Comparison of ENCODE assay signal across 1 cellular context in genomic region chr13:99498304-99499161, GRCh38.
TF ChIP-seq lines count a peak whose summit lies in the region.

No MANE protein-coding gene starts in this region.

TF ChIP-seq in HepG2, 621 proteins besides CTCF, POLR2A, EP300 and RAD21 (continued from another document and continues in another):
- peak; percentile 93 for TF ChIP-seq POLR2AphosphoS5 (IDR thresholded peaks at IDR 0.05; ENCODE audit: low read depth, low read length)
- TF ChIP-seq CCDC6 (CRISPR knock-in tag; IDR thresholded peaks at IDR 0.05): peak; percentile 71; the same call in 1 of the 2 replicates
- TF ChIP-seq XBP1 (CRISPR knock-in tag; IDR thresholded peaks at IDR 0.05): peak; percentile 89; the same call in 1 of the 2 replicates
- 0 out of 2 replicates have a peak, but pooled peaks have one; percentile 32 for TF ChIP-seq MIXL1 (CRISPR knock-in tag; IDR thresholded peaks at IDR 0.05)
- peak; percentile 82 for TF ChIP-seq ZMAT3 (CRISPR knock-in tag; conservative IDR thresholded peaks at IDR 0.05)
- TF ChIP-seq ZBTB40 (IDR thresholded peaks at IDR 0.05): peak; percentile 90
- TF ChIP-seq ZBTB40 (CRISPR knock-in tag; IDR thresholded peaks at IDR 0.05): no peak
- no peak for TF ChIP-seq ZNF333 (CRISPR knock-in tag; IDR thresholded peaks at IDR 0.05; ENCODE audit: borderline replicate concordance)
- TF ChIP-seq STAT5B (CRISPR knock-in tag; IDR thresholded peaks at IDR 0.05): no peak
- TF ChIP-seq ZNF280D (CRISPR knock-in tag; IDR thresholded peaks at IDR 0.05): 0 out of 2 replicates have a peak, but pooled peaks have one; percentile 6
- peak; percentile 40; the same call in 1 of the 2 replicates for TF ChIP-seq FOXK1 (CRISPR knock-in tag; IDR thresholded peaks at IDR 0.05; ENCODE audit: borderline replicate concordance, low read depth)
- TF ChIP-seq MTERF4 (CRISPR knock-in tag; IDR thresholded peaks at IDR 0.05): no peak
- peak; percentile 77 for TF ChIP-seq TAF1 (CRISPR knock-in tag; IDR thresholded peaks at IDR 0.05)
- no peak for TF ChIP-seq MED13 (CRISPR knock-in tag; IDR thresholded peaks at IDR 0.05)
- TF ChIP-seq SATB2 (CRISPR knock-in tag; IDR thresholded peaks at IDR 0.05): no peak
- TF ChIP-seq ZNF264 (CRISPR knock-in tag; IDR thresholded peaks at IDR 0.05): 0 out of 2 replicates have a peak, but pooled peaks have one; percentile 14
- TF ChIP-seq HOMEZ (CRISPR knock-in tag; IDR thresholded peaks at IDR 0.05; ENCODE audit: low read depth): no peak
- no peak for TF ChIP-seq GPN1 (CRISPR knock-in tag; IDR thresholded peaks at IDR 0.05; ENCODE audit: borderline replicate concordance)
- TF ChIP-seq MLXIP (CRISPR knock-in tag; IDR thresholded peaks at IDR 0.05; ENCODE audit: borderline replicate concordance): no peak
- no peak for TF ChIP-seq DZIP1 (CRISPR knock-in tag; IDR thresholded peaks at IDR 0.05)
- TF ChIP-seq ZFP36L1 (CRISPR knock-in tag; IDR thresholded peaks at IDR 0.05): no peak
- no peak for TF ChIP-seq ZNF121 (CRISPR knock-in tag; IDR thresholded peaks at IDR 0.05)
- TF ChIP-seq ZNF430 (CRISPR knock-in tag; IDR thresholded peaks at IDR 0.05): peak; percentile 71
- TF ChIP-seq ZNF724P (CRISPR knock-in tag; IDR thresholded peaks at IDR 0.05; ENCODE audit: borderline replicate concordance): no peak
- TF ChIP-seq ZNF761 (CRISPR knock-in tag; conservative IDR thresholded peaks at IDR 0.05): 0 out of 2 replicates have a peak, but pooled peaks have one; percentile 46
- TF ChIP-seq ZNF256 (CRISPR knock-in tag; conservative IDR thresholded peaks at IDR 0.05): no peak; the same call in 1 of the 2 replicates
- no peak for TF ChIP-seq ZNF720 (CRISPR knock-in tag; IDR thresholded peaks at IDR 0.05)
- peak; percentile 58 for TF ChIP-seq ASH2L (IDR thresholded peaks at IDR 0.05; ENCODE audit: insufficient read length, low read depth, low read length)
- TF ChIP-seq ZKSCAN1 (IDR thresholded peaks at IDR 0.05; ENCODE audit: low read length): no peak
- no peak for TF ChIP-seq BCL6 (CRISPR knock-in tag; IDR thresholded peaks at IDR 0.05)
- TF ChIP-seq PHB2 (IDR thresholded peaks at IDR 0.05; ENCODE audit: partially characterized antibody): no peak
- TF ChIP-seq SIN3B (IDR thresholded peaks at IDR 0.05; ENCODE audit: low read length): peak; percentile 37; the same call in 1 of the 2 replicates
- TF ChIP-seq ZNF737 (CRISPR knock-in tag; IDR thresholded peaks at IDR 0.05; ENCODE audit: borderline replicate concordance): no peak
- no peak for TF ChIP-seq KLF15 (CRISPR knock-in tag; IDR thresholded peaks at IDR 0.05; ENCODE audit: borderline replicate concordance)
- no peak for TF ChIP-seq ZNF512B (CRISPR knock-in tag; IDR thresholded peaks at IDR 0.05; ENCODE audit: borderline replicate concordance)
- no peak for TF ChIP-seq RBM22 (optimal IDR thresholded peaks at IDR 0.05; ENCODE audit: low read length)
